ENCODE assay signal across 1 cellular context in genomic region chr11:111846063-111846462, GRCh38.
TF ChIP-seq lines count a peak whose summit lies in the region.

No MANE protein-coding gene starts in this region.

TF ChIP-seq in SK-N-SH treated with all-trans-retinoic acid at 6 μM for 48 hours, 23 proteins besides CTCF, POLR2A, EP300 and RAD21 (continued from another document):
- TF ChIP-seq TCF4 (CRISPR knock-in tag; IDR thresholded peaks at IDR 0.05; ENCODE audit: borderline replicate concordance) (no peak), ZFP3 (CRISPR knock-in tag; IDR thresholded peaks at IDR 0.05) (no peak), ZNF8 (CRISPR knock-in tag; IDR thresholded peaks at IDR 0.05) (no peak), ESRRG (CRISPR knock-in tag; IDR thresholded peaks at IDR 0.05) (no peak), GLIS3 (CRISPR knock-in tag; IDR thresholded peaks at IDR 0.05) (no peak), ZC3H10 (CRISPR knock-in tag; IDR thresholded peaks at IDR 0.05) (no peak), ZFP30 (CRISPR knock-in tag; IDR thresholded peaks at IDR 0.05) (no peak), CSRNP3 (CRISPR knock-in tag; IDR thresholded peaks at IDR 0.05) (no peak), CREB5 (CRISPR knock-in tag; IDR thresholded peaks at IDR 0.05; ENCODE audit: low read depth) (no peak)
TF ChIP-seq in SK-N-SH treated with all-trans-retinoic acid at 6 μM for 48 hours: peak in this region for 0.
